15 cellular contexts compared by ENCODE assay signal in genomic region chr22:41001722-41002122, GRCh38. TPM values are rescaled to one million over a fixed set of nuclear protein-coding genes. Genes with fewer than 3 reads are reported as not detected.
A peak's percentile ranks its signal among the peaks of the same experiment; 100 is the strongest.
DNase-seq lines count a peak whose midpoint lies in the region; TF ChIP-seq lines count a peak whose summit lies in the region.
"Had no signal": no experiment of that assay in that cellular context is flagged by ENCODE, and none has a peak within 500 bp of the region (broad histone marks: within the 10 kb centered on the region; RNA-seq: fewer than 3 reads in every experiment).

No MANE protein-coding gene starts in this region.

- H3K9me3 ChIP-seq in mesodermal cell (ENCODE audit: control insufficient read depth, low read length), result no peaks in the 10 kb centered on the region
- H3K9me3 ChIP-seq in right atrium auricular region, result no peaks in the 10 kb centered on the region
- H3K9me3 ChIP-seq: sigmoid colon had no signal

- H3K27me3 ChIP-seq in right atrium auricular region, result no peaks in the 10 kb centered on the region
- H3K27me3 ChIP-seq: sigmoid colon had no signal

- H3K27ac Mint-ChIP-seq in MCF 10A (ENCODE audit: low read depth, unreplicated experiment), result no peak overlapping the region
- H3K27ac Mint-ChIP-seq: activated CD4-positive, alpha-beta memory T cell treated with anti-CD3 and anti-CD28 coated beads for 36 hours; CD14-positive monocyte had no signal

- POLR2A ChIA-PET in MCF 10A (lab: Yijun Ruan, JAX), result interaction anchor here (0.5 to 2.7 kb wide), 10 partner anchors 9 to 285 kb away, joined by 3 to 14 read pairs (median 5); partner anchors contain the start of genes EP300 and RBX1

- no CpG with 5 or more reads among the region's 1 CpG for WGBS in mesodermal cell (ENCODE audit: insufficient coverage in 2 of 2), 2 experiments

- peaks cover 5% of the 10 kb centered on the region for H3K4me1 ChIP-seq in mesodermal cell (ENCODE audit: control insufficient read depth, insufficient read depth, low read length, poor library complexity, severe bottlenecking)
- no peaks in the 10 kb centered on the region for H3K4me1 ChIP-seq in right atrium auricular region
- H3K4me1 ChIP-seq: sigmoid colon had no signal

- TF ChIP-seq CTCF in MCF 10A (IDR thresholded peaks at IDR 0.05; ENCODE audit: unreplicated experiment) (no peak), right atrium auricular region (IDR thresholded peaks at IDR 0.05) (no peak)

- no TSS peak for BruUV-seq in MCF 10A (replicated peaks; lab: Mats Ljungman, UMichigan)

- DNase-seq in AG20443 (ENCODE audit: low spot score) (peak; percentile 48), HT-29 (ENCODE audit: low spot score) (peak; percentile 81), MCF 10A (ENCODE audit: unreplicated experiment) (peak; percentile 61), NCI-H345 treated with DMSO at 0.1 percent for 48 hours (lab: John Stamatoyannopoulos, UW; ENCODE audit: unreplicated experiment) (no peak), NCI-H2029 (lab: John Stamatoyannopoulos, UW) (no peak), posterior vena cava (ENCODE audit: low spot score) (no peak), right atrium auricular region (ENCODE audit: low spot score) (no peak)
- DNase-seq: activated CD4-positive, alpha-beta memory T cell treated with anti-CD3 and anti-CD28 coated beads for 36 hours; activated gamma-delta T cell treated with Interleukin-2 at 50 U/mL for 16 hours; NCI-H1436; sigmoid colon had no signal

- H3K27me3 Mint-ChIP-seq in MCF 10A (ENCODE audit: insufficient read depth, unreplicated experiment), result no peaks in the 10 kb centered on the region
- H3K27me3 Mint-ChIP-seq: activated CD4-positive, alpha-beta memory T cell treated with anti-CD3 and anti-CD28 coated beads for 36 hours had no signal

- peaks cover 6% of the 10 kb centered on the region for H3K4me1 Mint-ChIP-seq in MCF 10A (ENCODE audit: insufficient read depth, unreplicated experiment)

- CTCF ChIA-PET in MCF 10A (lab: Yijun Ruan, JAX), result interaction anchor here (0.6 to 0.7 kb wide), 2 partner anchors 78 to 193 kb away, joined by 3 read pairs; no protein-coding TSS in a partner anchor

- H3K36me3 ChIP-seq in mesodermal cell (ENCODE audit: control insufficient read depth, insufficient read depth, low read length) (no peaks in the 10 kb centered on the region), right atrium auricular region (no peaks in the 10 kb centered on the region)
- H3K36me3 ChIP-seq: sigmoid colon had no signal

- intact Hi-C loops in MCF 10A (cut with micrococcal nuclease), result no loop called here
- intact Hi-C loops in posterior vena cava (cut with DNase I), result loop anchor here in 1 of 2 donors (10.0 kb wide), 1 partner anchor 73 kb away; no protein-coding TSS in a partner anchor

- H3K4me3 ChIP-seq in mesodermal cell (ENCODE audit: extremely low read depth, insufficient read depth, low read length, poor library complexity, severe bottlenecking) (no peak overlapping the region), right atrium auricular region (no peak overlapping the region)
- H3K4me3 ChIP-seq: coronary artery, lung, sigmoid colon had no signal

- H3K36me3 Mint-ChIP-seq in MCF 10A (ENCODE audit: insufficient read depth, unreplicated experiment), result no peaks in the 10 kb centered on the region
- H3K36me3 Mint-ChIP-seq: activated CD4-positive, alpha-beta memory T cell treated with anti-CD3 and anti-CD28 coated beads for 36 hours; CD14-positive monocyte had no signal

- H3K4me3 Mint-ChIP-seq in MCF 10A (ENCODE audit: unreplicated experiment), result no peak overlapping the region
- H3K4me3 Mint-ChIP-seq: activated CD4-positive, alpha-beta memory T cell treated with anti-CD3 and anti-CD28 coated beads for 36 hours; CD14-positive monocyte had no signal

- no peaks in the 10 kb centered on the region for H3K9me3 Mint-ChIP-seq in MCF 10A (ENCODE audit: unreplicated experiment)
- H3K9me3 Mint-ChIP-seq: activated CD4-positive, alpha-beta memory T cell treated with anti-CD3 and anti-CD28 coated beads for 36 hours had no signal

- peak overlapping the region; percentile 53 for H3K27ac ChIP-seq in mesodermal cell (ENCODE audit: low read depth, low read length, severe bottlenecking)
- H3K27ac ChIP-seq in right atrium auricular region, result no peak overlapping the region
- H3K27ac ChIP-seq: coronary artery, sigmoid colon had no signal

RNA-seq across cellular contexts. Expression of gene RBX1, which starts 50.5 kb away (rescaled TPM):
- 34.1 and 41.3 TPM in 2 replicates for total RNA-seq in HT-29 (2014; rRNA removed; shearing (Covaris generic))
- 46.7 and 71.3 TPM in 2 replicates for total RNA-seq in MCF 10A (2022)
- 102 TPM for polyA plus RNA-seq in mesodermal cell (2013, experiment 1 of 2)
- polyA plus RNA-seq in mesodermal cell (2013, experiment 2 of 2), result 102 TPM
- total RNA-seq in posterior vena cava, result 10 to 100 TPM; 54.6 to 56.3 TPM
- 10 to 100 TPM; 43.4 to 44.5 TPM for total RNA-seq in right atrium auricular region

Comparison
In these comparisons a context has a peak if more than half of its experiments do, and no peak if none do; other contexts are left out.
1. DNase-seq: peak in AG20443 (single experiment), HT-29 (single experiment) and MCF 10A (single experiment); none in NCI-H345 treated with DMSO at 0.1 percent for 48 hours (single experiment), NCI-H2029 (single experiment), posterior vena cava (single experiment) and right atrium auricular region (single experiment).